Comparison of ENCODE assay signal across 9 cellular contexts in the genomic region with DNA sequence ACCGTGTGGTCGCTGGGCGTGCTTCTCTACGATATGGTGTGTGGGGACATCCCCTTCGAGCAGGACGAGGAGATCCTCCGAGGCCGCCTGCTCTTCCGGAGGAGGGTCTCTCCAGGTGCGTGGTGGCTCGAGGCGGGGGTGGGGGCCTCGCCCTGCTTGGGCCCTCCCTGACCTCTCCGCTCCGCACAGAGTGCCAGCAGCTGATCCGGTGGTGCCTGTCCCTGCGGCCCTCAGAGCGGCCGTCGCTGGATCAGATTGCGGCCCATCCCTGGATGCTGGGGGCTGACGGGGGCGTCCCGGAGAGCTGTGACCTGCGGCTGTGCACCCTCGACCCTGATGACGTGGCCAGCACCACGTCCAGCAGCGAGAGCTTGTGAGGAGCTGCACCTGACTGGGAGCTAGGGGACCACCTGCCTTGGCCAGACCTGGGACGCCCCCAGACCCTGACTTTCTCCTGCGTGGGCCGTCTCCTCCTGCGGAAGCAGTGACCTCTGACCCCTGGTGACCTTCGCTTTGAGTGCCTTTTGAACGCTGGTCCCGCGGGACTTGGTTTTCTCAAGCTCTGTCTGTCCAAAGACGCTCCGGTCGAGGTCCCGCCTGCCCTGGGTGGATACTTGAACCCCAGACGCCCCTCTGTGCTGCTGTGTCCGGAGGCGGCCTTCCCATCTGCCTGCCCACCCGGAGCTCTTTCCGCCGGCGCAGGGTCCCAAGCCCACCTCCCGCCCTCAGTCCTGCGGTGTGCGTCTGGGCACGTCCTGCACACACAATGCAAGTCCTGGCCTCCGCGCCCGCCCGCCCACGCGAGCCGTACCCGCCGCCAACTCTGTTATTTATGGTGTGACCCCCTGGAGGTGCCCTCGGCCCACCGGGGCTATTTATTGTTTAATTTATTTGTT. TPM values are rescaled to one million over a fixed set of nuclear protein-coding genes. Genes with fewer than 3 reads are reported as not detected.
A peak's percentile ranks its signal among the peaks of the same experiment; 100 is the strongest.
DNase-seq lines count a peak whose midpoint lies in the region; FAIRE-seq and TF ChIP-seq lines count a peak whose summit lies in the region.
"Had no signal": no experiment of that assay in that cellular context is flagged by ENCODE, and none has a peak within 500 bp of the region (broad histone marks: within the 10 kb centered on the region; RNA-seq: fewer than 3 reads in every experiment).

No MANE protein-coding gene starts in this region.

- FAIRE-seq in endothelial cell of umbilical vein (lab: Jason Lieb, UNC) = peak; percentile 21

- dilution Hi-C loops in endothelial cell of umbilical vein (cut with MboI; ENCODE audit: extremely low pct_ligation_motif_present, low sequenced_read_pairs) = no loop called here

- H3K4me3 Mint-ChIP-seq in CD8-positive, alpha-beta memory T cell = peak overlapping the region; percentile 69 to 97 (median 78)
- peak overlapping the region; percentile 76 for H3K4me3 Mint-ChIP-seq in T-helper 1 cell treated with Interleukin-12 subunit alpha and Interleukin-12 subunit beta and Interleukin-4 antibody, amounts not matched to agents 30 μg/mL and 1 μg/mL, for 36 hours
- peak overlapping the region; percentile 78 to 88 (median 85) for H3K4me3 Mint-ChIP-seq in nephron

- H3K4me1 Mint-ChIP-seq in CD8-positive, alpha-beta memory T cell = peaks cover 8 to 44% (median 22%) of the 10 kb centered on the region in 3 donors
- H3K4me1 Mint-ChIP-seq in T-helper 1 cell treated with Interleukin-12 subunit alpha and Interleukin-12 subunit beta and Interleukin-4 antibody, amounts not matched to agents 30 μg/mL and 1 μg/mL, for 36 hours (ENCODE audit: low read depth) = peaks cover 21% of the 10 kb centered on the region
- H3K4me1 Mint-ChIP-seq in nephron = peaks cover 6% of the 10 kb centered on the region

- H3K27me3 ChIP-seq in CD8-positive, alpha-beta memory T cell (ENCODE audit: insufficient read depth, low read length, poor library complexity, severe bottlenecking) = no peaks in the 10 kb centered on the region
- H3K27me3 ChIP-seq in endothelial cell of umbilical vein (ENCODE audit: control insufficient read depth in 2 of 2, insufficient read depth in 2 of 2, low read length in 2 of 2) = no peaks in the 10 kb centered on the region

- no peaks in the 10 kb centered on the region for H3K9me3 ChIP-seq in CD8-positive, alpha-beta memory T cell (ENCODE audit: low read length)
- no peaks in the 10 kb centered on the region for H3K9me3 ChIP-seq in endothelial cell of umbilical vein (replicated peaks; ENCODE audit: control insufficient read depth, insufficient read depth, low read length)

- peaks cover 0 to 4% (median 0%) of the 10 kb centered on the region in 5 donors for H3K9me3 Mint-ChIP-seq in CD8-positive, alpha-beta memory T cell
- H3K9me3 Mint-ChIP-seq in T-helper 1 cell treated with Interleukin-12 subunit alpha and Interleukin-12 subunit beta and Interleukin-4 antibody, amounts not matched to agents 30 μg/mL and 1 μg/mL, for 36 hours = no peaks in the 10 kb centered on the region
- H3K9me3 Mint-ChIP-seq in nephron = no peaks in the 10 kb centered on the region

- H3K27me3 Mint-ChIP-seq in CD8-positive, alpha-beta memory T cell = peaks cover 0 to 3% of the 10 kb centered on the region in 2 donors
- no peaks in the 10 kb centered on the region for H3K27me3 Mint-ChIP-seq in T-helper 1 cell treated with Interleukin-12 subunit alpha and Interleukin-12 subunit beta and Interleukin-4 antibody, amounts not matched to agents 30 μg/mL and 1 μg/mL, for 36 hours (ENCODE audit: low read depth)
- no peaks in the 10 kb centered on the region for H3K27me3 Mint-ChIP-seq in nephron (ENCODE audit: low read depth)

- H3K36me3 ChIP-seq in CD8-positive, alpha-beta memory T cell (ENCODE audit: insufficient read depth, low read length) = peaks cover 13% of the 10 kb centered on the region
- H3K36me3 ChIP-seq in endothelial cell of umbilical vein (ENCODE audit: control insufficient read depth in 2 of 2, extremely low read depth in 1 of 2, insufficient read depth in 2 of 2, low read length in 2 of 2) = peaks cover 19 to 34% of the 10 kb centered on the region in 2 experiments

- H2AFZ ChIP-seq in endothelial cell of umbilical vein (ENCODE audit: low read depth, low read length) = no peak overlapping the region

- no peak for TF ChIP-seq CTCF in endothelial cell of umbilical vein (IDR thresholded peaks at IDR 0.05; ENCODE audit: extremely low read depth in 1 of 2, insufficient read depth in 1 of 2, low read depth in 1 of 2, low read length in 2 of 2)
- TF ChIP-seq CTCF in nephron (IDR thresholded peaks at IDR 0.05; ENCODE audit: unreplicated experiment in 3 of 3) = no peak

- intact Hi-C loops in endothelial cell of umbilical vein (cut with micrococcal nuclease) = loop anchor here (1.0 kb wide), 1 partner anchor 32 kb away; no protein-coding TSS in a partner anchor

- H4K20me1 ChIP-seq in endothelial cell of umbilical vein (replicated peaks; ENCODE audit: control insufficient read depth, extremely low read depth, insufficient read depth, low read length) = no peaks in the 10 kb centered on the region

- peak overlapping the region; percentile 94 for H3K9ac ChIP-seq in endothelial cell of umbilical vein (replicated peaks; ENCODE audit: extremely low read depth, insufficient read depth, low read length)

- peak in 2 of 5 donors; percentile 2 to 53 for DNase-seq in CD8-positive, alpha-beta memory T cell
- DNase-seq in endothelial cell of umbilical vein (ENCODE audit: low read depth, low spot score) (no peak), NCI-H1092 treated with DMSO at 0.1 percent for 48 hours (lab: John Stamatoyannopoulos, UW) (no peak), AG20443 (ENCODE audit: low spot score) (no peak), DMS53 treated with DMSO at 0.1 percent for 48 hours (lab: John Stamatoyannopoulos, UW; ENCODE audit: unreplicated experiment) (no peak), NCI-H446 treated with DMSO at 0.1 percent for 48 hours (lab: John Stamatoyannopoulos, UW) (no peak)

- H3K9me1 ChIP-seq in endothelial cell of umbilical vein (replicated peaks; ENCODE audit: control insufficient read depth, extremely low read depth, insufficient read depth, low read length) = no peaks in the 10 kb centered on the region

- H3K4me2 ChIP-seq in endothelial cell of umbilical vein (ENCODE audit: insufficient read depth, low read length) = peak overlapping the region; percentile 64

- no TSS peak for BruUV-seq in endothelial cell of umbilical vein (replicated peaks; lab: Mats Ljungman, UMichigan)

- H3K4me1 ChIP-seq in CD8-positive, alpha-beta memory T cell (ENCODE audit: insufficient read depth, low read length) = peaks cover 36% of the 10 kb centered on the region
- H3K4me1 ChIP-seq in endothelial cell of umbilical vein (ENCODE audit: control insufficient read depth, extremely low read depth, insufficient read depth, low read length) = peaks cover 27% of the 10 kb centered on the region

- peaks cover 0 to 31% (median 4%) of the 10 kb centered on the region in 3 donors for H3K36me3 Mint-ChIP-seq in CD8-positive, alpha-beta memory T cell
- H3K36me3 Mint-ChIP-seq in T-helper 1 cell treated with Interleukin-12 subunit alpha and Interleukin-12 subunit beta and Interleukin-4 antibody, amounts not matched to agents 30 μg/mL and 1 μg/mL, for 36 hours (ENCODE audit: low read depth) = peaks cover 22% of the 10 kb centered on the region
- H3K36me3 Mint-ChIP-seq in nephron (ENCODE audit: low read depth) = peaks cover 6% of the 10 kb centered on the region

- H3K4me3 ChIP-seq in CD8-positive, alpha-beta memory T cell (ENCODE audit: low read length) = peak overlapping the region; percentile 34
- peak overlapping the region; percentile 11 to 80 (median 64) for H3K4me3 ChIP-seq in endothelial cell of umbilical vein (replicated peaks in 1 of 3; ENCODE audit: insufficient read depth in 1 of 3, low read depth in 1 of 3, low read length in 3 of 3)

- CTCF ChIA-PET in CD8-positive, alpha-beta memory T cell (lab: Charles Lee) = interaction anchor here (0.6 to 1.7 kb wide), 5 partner anchors 8 to 68 kb away, joined by 3 to 7 read pairs (median 4); no protein-coding TSS in a partner anchor
- CTCF ChIA-PET in endothelial cell of umbilical vein (lab: Charles Lee) = interaction anchor here (0.6 to 3.7 kb wide), 10 partner anchors 8 to 149 kb away, joined by 3 to 32 read pairs (median 4); no protein-coding TSS in a partner anchor

- peak overlapping the region; percentile 64 for H3K27ac ChIP-seq in CD8-positive, alpha-beta memory T cell (ENCODE audit: low read depth, low read length)
- H3K27ac ChIP-seq in endothelial cell of umbilical vein (ENCODE audit: insufficient read depth, low read depth, low read length) = peak overlapping the region; percentile 92

- POLR2A ChIA-PET in CD8-positive, alpha-beta memory T cell (lab: Charles Lee) = interaction anchor here (0.6 to 3.3 kb wide), 8 partner anchors 8 to 653 kb away, joined by 3 to 30 read pairs (median 4); no protein-coding TSS in a partner anchor
- POLR2A ChIA-PET in endothelial cell of umbilical vein (lab: Charles Lee) = interaction anchor here (0.7 to 1.7 kb wide), 7 partner anchors 8 to 157 kb away, joined by 3 to 10 read pairs (median 4); no protein-coding TSS in a partner anchor

- H3K27ac Mint-ChIP-seq in CD8-positive, alpha-beta memory T cell = peak overlapping the region; percentile 83 to 99 (median 94)
- H3K27ac Mint-ChIP-seq in T-helper 1 cell treated with Interleukin-12 subunit alpha and Interleukin-12 subunit beta and Interleukin-4 antibody, amounts not matched to agents 30 μg/mL and 1 μg/mL, for 36 hours = peak overlapping the region; percentile 82
- H3K27ac Mint-ChIP-seq in nephron = peak overlapping the region; percentile 45 to 83 (median 73)

- no peak for TF ChIP-seq POLR2A in endothelial cell of umbilical vein (IDR thresholded peaks at IDR 0.05; ENCODE audit: low read depth, low read length)

- H3K79me2 ChIP-seq in endothelial cell of umbilical vein (ENCODE audit: control insufficient read depth, insufficient read depth, low read length) = peaks cover 47% of the 10 kb centered on the region

RNA-seq across cellular contexts. Expression of gene PIM3, which starts 2.4 kb away (rescaled TPM):
- 100 to 1,000 TPM; 202 to 227 TPM for total RNA-seq in CD8-positive, alpha-beta memory T cell
- polyA plus RNA-seq in CD8-positive, alpha-beta memory T cell = 39.3 TPM
- total RNA-seq in endothelial cell of umbilical vein = 185 and 219 TPM in 2 replicates
- polyA plus RNA-seq in endothelial cell of umbilical vein = 131 and 172 TPM in 2 replicates
- 57.5 and 89.5 TPM in 2 replicates for polyA plus RNA-seq in endothelial cell of umbilical vein (2011; cell fraction: cytosol; rRNA removed)
- 94.6 and 107 TPM in 2 replicates for polyA plus RNA-seq in endothelial cell of umbilical vein (2011; cell fraction: nucleus; rRNA removed)
- 42.1 and 86.7 TPM in 2 replicates for polyA plus RNA-seq in endothelial cell of umbilical vein (2012)
- polyA minus RNA-seq in endothelial cell of umbilical vein = 33.9 and 43.9 TPM in 2 replicates
- polyA minus RNA-seq in endothelial cell of umbilical vein (2011; cell fraction: cytosol; rRNA and poly(A)+ RNA removed) = 25.2 TPM
- 23.0 and 58.6 TPM in 2 replicates for polyA minus RNA-seq in endothelial cell of umbilical vein (2011; cell fraction: nucleus; rRNA and poly(A)+ RNA removed)

RNA-seq across cellular contexts. Expression of gene CRELD2, which starts 44.6 kb away (rescaled TPM):
- total RNA-seq in CD8-positive, alpha-beta memory T cell = 10 to 100 TPM; 49.4 to 50.7 TPM
- polyA plus RNA-seq in CD8-positive, alpha-beta memory T cell = 53.2 TPM
- total RNA-seq in endothelial cell of umbilical vein = 69.5 and 71.0 TPM in 2 replicates
- polyA plus RNA-seq in endothelial cell of umbilical vein = 75.7 and 86.3 TPM in 2 replicates
- 77.1 and 90.2 TPM in 2 replicates for polyA plus RNA-seq in endothelial cell of umbilical vein (2011; cell fraction: cytosol; rRNA removed)
- 87.3 and 95.6 TPM in 2 replicates for polyA plus RNA-seq in endothelial cell of umbilical vein (2011; cell fraction: nucleus; rRNA removed)
- polyA plus RNA-seq in endothelial cell of umbilical vein (2012) = 38.5 and 50.8 TPM in 2 replicates
- polyA minus RNA-seq in endothelial cell of umbilical vein = 19.8 and 23.7 TPM in 2 replicates
- polyA minus RNA-seq in endothelial cell of umbilical vein (2011; cell fraction: cytosol; rRNA and poly(A)+ RNA removed) = 11.5 TPM
- 8.4 and 13.7 TPM in 2 replicates for polyA minus RNA-seq in endothelial cell of umbilical vein (2011; cell fraction: nucleus; rRNA and poly(A)+ RNA removed)

RNA-seq across cellular contexts. Expression of gene ALG12, which starts 44.8 kb away (rescaled TPM):
- total RNA-seq in CD8-positive, alpha-beta memory T cell = 10 to 100 TPM; 21.0 TPM
- 21.8 TPM for polyA plus RNA-seq in CD8-positive, alpha-beta memory T cell
- 14.6 and 20.9 TPM in 2 replicates for total RNA-seq in endothelial cell of umbilical vein
- 16.7 and 18.0 TPM in 2 replicates for polyA plus RNA-seq in endothelial cell of umbilical vein
- 10.5 and 14.0 TPM in 2 replicates for polyA plus RNA-seq in endothelial cell of umbilical vein (2011; cell fraction: cytosol; rRNA removed)
- polyA plus RNA-seq in endothelial cell of umbilical vein (2011; cell fraction: nucleus; rRNA removed) = 13.3 and 16.6 TPM in 2 replicates
- 11.1 and 15.5 TPM in 2 replicates for polyA plus RNA-seq in endothelial cell of umbilical vein (2012)
- polyA minus RNA-seq in endothelial cell of umbilical vein = 9.5 and 10.6 TPM in 2 replicates
- 2.9 TPM for polyA minus RNA-seq in endothelial cell of umbilical vein (2011; cell fraction: cytosol; rRNA and poly(A)+ RNA removed)
- 3.8 and 3.9 TPM in 2 replicates for polyA minus RNA-seq in endothelial cell of umbilical vein (2011; cell fraction: nucleus; rRNA and poly(A)+ RNA removed)

RNA-seq across cellular contexts. Expression of gene IL17REL, which starts 49.6 kb away (rescaled TPM):
- total RNA-seq in CD8-positive, alpha-beta memory T cell = under 1 TPM; 0.20 to 0.29 TPM
- not detected for polyA plus RNA-seq in CD8-positive, alpha-beta memory T cell
- 0.12 and 0.15 TPM in 2 replicates for total RNA-seq in endothelial cell of umbilical vein
- 0.06 TPM in 2 replicates for polyA plus RNA-seq in endothelial cell of umbilical vein
- polyA plus RNA-seq in endothelial cell of umbilical vein (2011; cell fraction: cytosol; rRNA removed) = not detected in 2 replicates
- 0.26 and 0.28 TPM in 2 replicates for polyA plus RNA-seq in endothelial cell of umbilical vein (2011; cell fraction: nucleus; rRNA removed)
- polyA plus RNA-seq in endothelial cell of umbilical vein (2012) = 0.04 TPM in 1 of 2 replicates, not detected in the other
- polyA minus RNA-seq in endothelial cell of umbilical vein = 0.06 TPM in 1 of 2 replicates, not detected in the other
- polyA minus RNA-seq in endothelial cell of umbilical vein (2011; cell fraction: cytosol; rRNA and poly(A)+ RNA removed) = not detected
- 0.14 TPM in 1 of 2 replicates, not detected in the other for polyA minus RNA-seq in endothelial cell of umbilical vein (2011; cell fraction: nucleus; rRNA and poly(A)+ RNA removed)
- total RNA-seq: renal cortical epithelial cell had no signal
